In genomic region chr19:54231077-54231931, GRCh38 we compare ENCODE assay signal across 1 cellular context.
TF ChIP-seq lines count a peak whose summit lies in the region.

No MANE protein-coding gene starts in this region.

TF ChIP-seq in K562, 482 proteins besides CTCF, POLR2A, EP300 and RAD21 (continues in another document):
- no peak for TF ChIP-seq TSHZ1 (CRISPR knock-in tag; IDR thresholded peaks at IDR 0.05)
- TF ChIP-seq ZNF511 (CRISPR knock-in tag; IDR thresholded peaks at IDR 0.05): no peak
- 0 out of 2 replicates have a peak, but pooled peaks have one; percentile 22 for TF ChIP-seq ESRRA (IDR thresholded peaks at IDR 0.05; ENCODE audit: borderline replicate concordance, low read depth)
- TF ChIP-seq EP400 (IDR thresholded peaks at IDR 0.05): no peak
- no peak for TF ChIP-seq MCM5 (IDR thresholded peaks at IDR 0.05; ENCODE audit: low read depth)
- no peak for TF ChIP-seq ZNF561 (CRISPR knock-in tag; conservative IDR thresholded peaks at IDR 0.05)
- TF ChIP-seq IRF9 (tag; IDR thresholded peaks at IDR 0.05): no peak
- TF ChIP-seq PKNOX1 (IDR thresholded peaks at IDR 0.05): no peak
- TF ChIP-seq CBX5 (IDR thresholded peaks at IDR 0.05; ENCODE audit: borderline replicate concordance, low read depth): no peak
- no peak for TF ChIP-seq MEF2A (IDR thresholded peaks at IDR 0.05; ENCODE audit: control insufficient read depth, low read depth, low read length)
- no peak for TF ChIP-seq EWSR1 (IDR thresholded peaks at IDR 0.05; ENCODE audit: borderline replicate concordance, low read depth, partially characterized antibody)
- TF ChIP-seq RFX7 (CRISPR knock-in tag; IDR thresholded peaks at IDR 0.05): no peak
- no peak for TF ChIP-seq KHSRP (IDR thresholded peaks at IDR 0.05)
- no peak for TF ChIP-seq CBX3 (IDR thresholded peaks at IDR 0.05; ENCODE audit: borderline replicate concordance in 1 of 2, low read length in 2 of 2)
- TF ChIP-seq ZBTB34 (CRISPR knock-in tag; IDR thresholded peaks at IDR 0.05): no peak
- TF ChIP-seq ZFPM2 (CRISPR knock-in tag; IDR thresholded peaks at IDR 0.05): no peak
- TF ChIP-seq MLX (CRISPR knock-in tag; conservative IDR thresholded peaks at IDR 0.05): no peak
- TF ChIP-seq IRF2 (CRISPR knock-in tag; IDR thresholded peaks at IDR 0.05): no peak
- TF ChIP-seq NFYB (IDR thresholded peaks at IDR 0.05; ENCODE audit: extremely low read depth, insufficient read length): no peak
- peak; percentile 50; the same call in 1 of the 2 replicates for TF ChIP-seq LCOR (CRISPR knock-in tag; IDR thresholded peaks at IDR 0.05)
- TF ChIP-seq PHF8 (IDR thresholded peaks at IDR 0.05; ENCODE audit: borderline replicate concordance, low read length): no peak
- TF ChIP-seq GTF2B (IDR thresholded peaks at IDR 0.05; ENCODE audit: extremely low read depth, insufficient read length): no peak
- TF ChIP-seq HMGN3 (IDR thresholded peaks at IDR 0.05; ENCODE audit: borderline replicate concordance, extremely low read depth, insufficient read length, low read depth, low read length): no peak
- no peak for TF ChIP-seq PTTG1 (tag; IDR thresholded peaks at IDR 0.05; ENCODE audit: low read depth)
- no peak for TF ChIP-seq E2F5 (CRISPR knock-in tag; IDR thresholded peaks at IDR 0.05)
- no peak for TF ChIP-seq TAL1 (IDR thresholded peaks at IDR 0.05)
- no peak for TF ChIP-seq NFXL1 (CRISPR knock-in tag; IDR thresholded peaks at IDR 0.05)
- no peak for TF ChIP-seq NCOA4 (IDR thresholded peaks at IDR 0.05; ENCODE audit: partially characterized antibody)
- no peak for TF ChIP-seq ZNF212 (CRISPR knock-in tag; IDR thresholded peaks at IDR 0.05)
- no peak for TF ChIP-seq ZBTB49 (CRISPR knock-in tag; IDR thresholded peaks at IDR 0.05; ENCODE audit: borderline replicate concordance)
- TF ChIP-seq GATAD2B (IDR thresholded peaks at IDR 0.05; ENCODE audit: borderline replicate concordance): no peak
- peak in 1 of 2 experiments; percentile 37; a peak in 1 of 4 replicates for TF ChIP-seq ZMIZ1 (IDR thresholded peaks at IDR 0.05; ENCODE audit: low read depth in 2 of 2, low read length in 2 of 2)
- no peak for TF ChIP-seq ESRRB (CRISPR knock-in tag; IDR thresholded peaks at IDR 0.05; ENCODE audit: borderline replicate concordance)
- no peak for TF ChIP-seq ZBTB5 (IDR thresholded peaks at IDR 0.05)
- TF ChIP-seq NFIX (CRISPR knock-in tag; IDR thresholded peaks at IDR 0.05; ENCODE audit: low read depth): no peak
- peak; percentile 45 for TF ChIP-seq TEAD4 (IDR thresholded peaks at IDR 0.05; ENCODE audit: low read length)
- TF ChIP-seq TEAD4 (CRISPR knock-in tag; IDR thresholded peaks at IDR 0.05; ENCODE audit: borderline replicate concordance): no peak
- no peak for TF ChIP-seq SIX5 (IDR thresholded peaks at IDR 0.05; ENCODE audit: borderline replicate concordance in 1 of 2, insufficient read depth in 1 of 2, low read depth in 1 of 2, low read length in 2 of 2)
- no peak for TF ChIP-seq FOXP4 (CRISPR knock-in tag; IDR thresholded peaks at IDR 0.05; ENCODE audit: borderline replicate concordance)
